ENCODE assay signal across 10 cellular contexts in genomic region chr1:165225650-165226049, GRCh38.
"Had no signal": no experiment of that assay in that cellular context is flagged by ENCODE, and none has a peak within 500 bp of the region (broad histone marks: within the 10 kb centered on the region; RNA-seq: fewer than 3 reads in every experiment).

No MANE protein-coding gene starts in this region.

- FAIRE-seq: H1, H54 had no signal

- H3K36me3 ChIP-seq: HAP-1 had no signal

- H3K4me1 ChIP-seq: HAP-1 had no signal

- H3K4me3 ChIP-seq: GM23248, GM23338, HAP-1 had no signal

- H3K27ac ChIP-seq: GM23248 had no signal

- H3K9me3 ChIP-seq: HAP-1 had no signal

- DNase-seq: GM23248, GOT3, H7, H9, HCEC 1CT, HFFc6 had no signal
